ENCODE assay signal across 16 cellular contexts in genomic region chr2:61720911-61721310, GRCh38.
"Had no signal": no experiment of that assay in that cellular context is flagged by ENCODE, and none has a peak within 500 bp of the region (broad histone marks: within the 10 kb centered on the region; RNA-seq: fewer than 3 reads in every experiment).

No MANE protein-coding gene starts in this region.

- H3K27me3 ChIP-seq: esophagus squamous epithelium, hepatocyte, neutrophil, tibial artery, upper lobe of left lung, uterus had no signal

- H3K27ac ChIP-seq: esophagus squamous epithelium, hepatocyte, neutrophil, tibial artery, upper lobe of left lung, uterus had no signal

- DNase-seq: effector memory CD4-positive, alpha-beta T cell; esophagus squamous epithelium; foreskin fibroblast; head of caudate nucleus; kidney glomerular epithelial cell; mucosa of descending colon; naive thymus-derived CD8-positive, alpha-beta T cell; right cardiac atrium; stimulated activated CD4-positive, alpha-beta T cell treated with anti-CD3 and anti-CD28 coated beads, Interleukin-2, amount 100 ng/mL, for 48 hours; tibial artery; upper lobe of left lung; uterus had no signal

- H3K4me1 ChIP-seq: esophagus squamous epithelium, tibial artery, upper lobe of left lung, uterus had no signal

- H3K79me2 ChIP-seq: hepatocyte had no signal

- H3K27ac Mint-ChIP-seq: naive thymus-derived CD8-positive, alpha-beta T cell; stimulated activated naive CD8-positive, alpha-beta T cell treated with anti-CD3 and anti-CD28 coated beads, Interleukin-15, Interleukin-2, amounts not matched to agents 100 ng/mL and 50 ng/mL, for 24 hours had no signal

- H3K4me1 Mint-ChIP-seq: naive thymus-derived CD8-positive, alpha-beta T cell had no signal

- H3K4me3 ChIP-seq: esophagus squamous epithelium, hepatocyte, mucosa of descending colon, smooth muscle cell, tibial artery, upper lobe of left lung, uterus had no signal

- H3K4me2 ChIP-seq: hepatocyte, smooth muscle cell had no signal

- H2AFZ ChIP-seq: hepatocyte had no signal

- H3K4me3 Mint-ChIP-seq: naive thymus-derived CD8-positive, alpha-beta T cell; stimulated activated naive CD8-positive, alpha-beta T cell treated with anti-CD3 and anti-CD28 coated beads, Interleukin-15, Interleukin-2, amounts not matched to agents 100 ng/mL and 50 ng/mL, for 24 hours had no signal

- H3K9me3 ChIP-seq: esophagus squamous epithelium, mucosa of descending colon, neutrophil, tibial artery, upper lobe of left lung, uterus had no signal

- H3K36me3 ChIP-seq: esophagus squamous epithelium, neutrophil, tibial artery, upper lobe of left lung, uterus had no signal
